20 cellular contexts compared by ENCODE assay signal in genomic region chr9:93536167-93536566, GRCh38.
"Had no signal": no experiment of that assay in that cellular context is flagged by ENCODE, and none has a peak within 500 bp of the region (broad histone marks: within the 10 kb centered on the region; RNA-seq: fewer than 3 reads in every experiment).

No MANE protein-coding gene starts in this region.

- H3K27me3 Mint-ChIP-seq: activated naive CD8-positive, alpha-beta T cell treated with anti-CD3 and anti-CD28 coated beads, Interleukin-2, amount 10 ng/mL, durations not matched to agents 7 days and 5 days; natural killer cell treated with Interleukin-12 subunit alpha and Interleukin-12 subunit beta and Interleukin-15 and Interleukin-18, amount 100 ng/mL, for 72 hours; stimulated activated naive CD8-positive, alpha-beta T cell treated with anti-CD3 and anti-CD28 coated beads, Interleukin-15, amount 100 ng/mL, for 72 hours had no signal

- H3K27ac ChIP-seq: breast epithelium, epithelial cell of prostate, hepatocyte, neutrophil, ovary, prostate gland, tibial nerve, WERI-Rb-1 had no signal

- H3K9me3 Mint-ChIP-seq: activated naive CD8-positive, alpha-beta T cell treated with anti-CD3 and anti-CD28 coated beads, Interleukin-2, amount 10 ng/mL, durations not matched to agents 7 days and 5 days; activated T-helper 2 cell treated with anti-CD3 and anti-CD28 coated beads, Interferon-gamma antibody, Interleukin-2, Interleukin-4, amounts not matched to agents 10 μg/mL and 5 μg/mL and 100 μg/mL, durations not matched to agents 14 hours and 24 hours and 36 hours; natural killer cell treated with Interleukin-12 subunit alpha and Interleukin-12 subunit beta and Interleukin-15 and Interleukin-18, amount 100 ng/mL, for 72 hours; stimulated activated naive CD8-positive, alpha-beta T cell treated with anti-CD3 and anti-CD28 coated beads, Interleukin-15, amount 100 ng/mL, for 72 hours had no signal

- H3K27me3 ChIP-seq: breast epithelium, hepatocyte, neutrophil, ovary, tibial nerve had no signal

- H3K36me3 ChIP-seq: breast epithelium, ovary, prostate gland had no signal

- H3K4me1 ChIP-seq: breast epithelium had no signal

- H3K4me3 ChIP-seq: breast epithelium, hepatocyte, ovary, prostate gland, tibial nerve had no signal

- H3K9me3 ChIP-seq: breast epithelium, neutrophil, ovary, prostate gland, tibial nerve had no signal

- DNase-seq: activated CD4-positive, alpha-beta T cell treated with anti-CD3 and anti-CD28 coated beads for 1 hour; activated CD4-positive, alpha-beta T cell treated with anti-CD3 and anti-CD28 coated beads, Interleukin-2, amount 50 U/mL, for 1 hour; activated CD8-positive, alpha-beta T cell treated with anti-CD3 and anti-CD28 coated beads, Interleukin-2, amount 10 ng/mL, durations not matched to agents 7 days and 5 days; activated naive CD4-positive, alpha-beta T cell; activated naive CD8-positive, alpha-beta T cell treated with anti-CD3 and anti-CD28 coated beads, Interleukin-2, amount 10 ng/mL, durations not matched to agents 7 days and 5 days; activated T-cell treated with anti-CD3 and anti-CD28 coated beads, Interleukin-2, amount 50 U/mL, for 1 hour; amniotic stem cell; midbrain; ovary; stimulated activated CD4-positive, alpha-beta T cell treated with anti-CD3 and anti-CD28 coated beads, Interleukin-1b, Interleukin-23, amount 100 ng/mL, for 48 hours; stimulated activated naive CD8-positive, alpha-beta T cell treated with anti-CD3 and anti-CD28 coated beads, Interleukin-15, amount 100 ng/mL, for 72 hours; WERI-Rb-1 had no signal

- H3K4me3 Mint-ChIP-seq: activated CD8-positive, alpha-beta T cell treated with anti-CD3 and anti-CD28 coated beads, Interleukin-2, amount 10 ng/mL, durations not matched to agents 7 days and 5 days; activated naive CD8-positive, alpha-beta T cell treated with anti-CD3 and anti-CD28 coated beads, Interleukin-2, amount 10 ng/mL, durations not matched to agents 7 days and 5 days; natural killer cell treated with Interleukin-12 subunit alpha and Interleukin-12 subunit beta and Interleukin-15 and Interleukin-18, amount 100 ng/mL, for 72 hours; stimulated activated naive CD8-positive, alpha-beta T cell treated with anti-CD3 and anti-CD28 coated beads, Interleukin-15, amount 100 ng/mL, for 72 hours had no signal

- ATAC-seq: activated CD8-positive, alpha-beta T cell treated with anti-CD3 and anti-CD28 coated beads, Interleukin-2, amount 10 ng/mL, durations not matched to agents 7 days and 5 days; natural killer cell treated with Interleukin-12 subunit alpha and Interleukin-12 subunit beta and Interleukin-15 and Interleukin-18, amount 100 ng/mL, for 72 hours; stimulated activated naive CD8-positive, alpha-beta T cell treated with anti-CD3 and anti-CD28 coated beads, Interleukin-15, amount 100 ng/mL, for 72 hours had no signal

- H3K27ac Mint-ChIP-seq: activated CD8-positive, alpha-beta T cell treated with anti-CD3 and anti-CD28 coated beads, Interleukin-2, amount 10 ng/mL, durations not matched to agents 7 days and 5 days; activated naive CD8-positive, alpha-beta T cell treated with anti-CD3 and anti-CD28 coated beads, Interleukin-2, amount 10 ng/mL, durations not matched to agents 7 days and 5 days; natural killer cell treated with Interleukin-12 subunit alpha and Interleukin-12 subunit beta and Interleukin-15 and Interleukin-18, amount 100 ng/mL, for 72 hours; stimulated activated naive CD8-positive, alpha-beta T cell treated with anti-CD3 and anti-CD28 coated beads, Interleukin-15, amount 100 ng/mL, for 72 hours had no signal
